ENCODE assay signal across 8 cellular contexts in genomic region chr17:39270923-39271322, GRCh38. TPM values are rescaled to one million over a fixed set of nuclear protein-coding genes. Genes with fewer than 3 reads are reported as not detected.
DNase-seq lines count a peak whose midpoint lies in the region; ATAC-seq and TF ChIP-seq lines count a peak whose summit lies in the region.

No MANE protein-coding gene starts in this region.

- WGBS in stomach, 5 donors, result 34 to 54% (median 42%) methylated on average over 3 of the region's 3 CpGs

- TF ChIP-seq CTCF in WERI-Rb-1 (IDR thresholded peaks at IDR 0.05; ENCODE audit: low read depth, low read length) (0 out of 2 replicates have a peak, but pooled peaks have one; percentile 7), lower lobe of right lung (IDR thresholded peaks at IDR 0.05) (peak; percentile 26), stomach (IDR thresholded peaks at IDR 0.05) (no peak)

- intact Hi-C loops in lower lobe of right lung (cut with DNase I) (no loop called here), stomach (cut with DNase I; ENCODE audit: low total_unique reads) (no loop called here)

- DNase-seq in D341Med (ENCODE audit: low spot score), result peak; percentile 57
- peak; percentile 59 for DNase-seq in HT-29 (ENCODE audit: low spot score)
- no peak for DNase-seq in WERI-Rb-1
- no peak for DNase-seq in lower lobe of right lung
- DNase-seq in stomach, result no peak
- no peak for DNase-seq in GM19238 (ENCODE audit: insufficient read length, low spot score)
- DNase-seq in SK-N-DZ (ENCODE audit: low spot score), result no peak

- TF ChIP-seq POLR2A in stomach (IDR thresholded peaks at IDR 0.05) (no peak), GM18505 (IDR thresholded peaks at IDR 0.05; ENCODE audit: borderline replicate concordance, extremely low read depth, insufficient read depth, insufficient read length) (no peak)

- no peak overlapping the region for H3K4me3 ChIP-seq in WERI-Rb-1 (ENCODE audit: low read depth, low read length)
- H3K4me3 ChIP-seq in lower lobe of right lung, result no peak overlapping the region
- H3K4me3 ChIP-seq in stomach, result no peak overlapping the region

- peaks cover 25% of the 10 kb centered on the region for H3K36me3 ChIP-seq in WERI-Rb-1
- H3K36me3 ChIP-seq in lower lobe of right lung, result peaks cover 86% of the 10 kb centered on the region
- H3K36me3 ChIP-seq in stomach, result peaks cover 38 to 91% (median 89%) of the 10 kb centered on the region in 4 donors

- H3K9me3 ChIP-seq in WERI-Rb-1 (ENCODE audit: severe bottlenecking), result no peaks in the 10 kb centered on the region
- no peaks in the 10 kb centered on the region for H3K9me3 ChIP-seq in lower lobe of right lung
- H3K9me3 ChIP-seq in stomach, result no peaks in the 10 kb centered on the region

- H3K4me1 ChIP-seq in lower lobe of right lung, result no peaks in the 10 kb centered on the region
- H3K4me1 ChIP-seq in stomach, result no peaks in the 10 kb centered on the region

- TF ChIP-seq EP300 in stomach (IDR thresholded peaks at IDR 0.05), result no peak

- H3K27ac ChIP-seq in WERI-Rb-1 (no peak overlapping the region), lower lobe of right lung (no peak overlapping the region), stomach (no peak overlapping the region)

- H3K27me3 ChIP-seq in WERI-Rb-1 (ENCODE audit: insufficient read depth, low read depth, severe bottlenecking) (no peaks in the 10 kb centered on the region), lower lobe of right lung (ENCODE audit: low read depth) (no peaks in the 10 kb centered on the region), stomach (no peaks in the 10 kb centered on the region)

- ATAC-seq in lower lobe of right lung (no peak), GM18505 (IDR thresholded peaks at IDR 0.05; ENCODE audit: unreplicated experiment) (no peak)

RNA-seq across cellular contexts. Expression of gene STAC2, which starts 45.2 kb away (rescaled TPM):
- 0.28 TPM in 1 of 2 replicates, not detected in the other for total RNA-seq in HT-29 (2014; rRNA removed; shearing (Covaris generic))
- total RNA-seq in lower lobe of right lung, result 0.30 TPM
- total RNA-seq in stomach, result under 1 TPM in 1 of 5 donors, not detected in 4; under 0.01 TPM
- under 1 TPM in 2 of 3 donors, not detected in 1; 0.15 to 0.20 TPM for polyA plus RNA-seq in stomach
- polyA plus RNA-seq in SK-N-DZ (2014; cell fraction: cytosol; rRNA removed), result 0.38 and 0.89 TPM in 2 replicates
- 1.4 and 2.1 TPM in 2 replicates for polyA plus RNA-seq in SK-N-DZ (2014; cell fraction: nucleus; rRNA removed)

Comparison
In these comparisons a context has a peak if more than half of its experiments do, and no peak if none do; other contexts are left out.
1. DNase-seq: peak in D341Med (single experiment) and HT-29 (single experiment); none in WERI-Rb-1 (single experiment), lower lobe of right lung (single experiment), stomach (single experiment), GM19238 (single experiment) and SK-N-DZ (single experiment).
2. CTCF ChIP-seq: peak in WERI-Rb-1 (single experiment) and lower lobe of right lung (single experiment); none in stomach (0 of 7).